ENCODE assay signal across 22 cellular contexts in genomic region chr2:63347361-63347760, GRCh38.
"Had no signal": no experiment of that assay in that cellular context is flagged by ENCODE, and none has a peak within 500 bp of the region (broad histone marks: within the 10 kb centered on the region; RNA-seq: fewer than 3 reads in every experiment).

No MANE protein-coding gene starts in this region.

- H3K27me3 ChIP-seq: dorsolateral prefrontal cortex, esophagus squamous epithelium, gastrocnemius medialis, heart right ventricle, left lung had no signal

- DNase-seq: dermis blood vessel endothelial cell; dorsolateral prefrontal cortex; effector CD4-positive, alpha-beta T cell; effector memory CD4-positive, alpha-beta T cell; erythroblast; esophagus squamous epithelium; foreskin fibroblast; foreskin melanocyte; gastrocnemius medialis; glutamatergic neuron; head of caudate nucleus; heart right ventricle; hippocampal formation; left cardiac atrium; left lung; left ventricle myocardium superior; lower lobe of right lung; mesenchymal stem cell; midbrain; naive thymus-derived CD4-positive, alpha-beta T cell had no signal

- H3K4me3 Mint-ChIP-seq: naive thymus-derived CD4-positive, alpha-beta T cell had no signal

- H3K27me3 Mint-ChIP-seq: naive thymus-derived CD4-positive, alpha-beta T cell had no signal

- H3K27ac Mint-ChIP-seq: naive thymus-derived CD4-positive, alpha-beta T cell had no signal

- H3K4me1 Mint-ChIP-seq: naive thymus-derived CD4-positive, alpha-beta T cell had no signal

- H3K27ac ChIP-seq: coronary artery, dorsolateral prefrontal cortex, epithelial cell of prostate, esophagus squamous epithelium, gastrocnemius medialis, heart right ventricle, left lung, lower lobe of right lung had no signal

- H3K4me3 ChIP-seq: coronary artery, dorsolateral prefrontal cortex, esophagus squamous epithelium, gastrocnemius medialis, heart right ventricle, left lung, lower lobe of right lung had no signal

- H3K4me1 ChIP-seq: esophagus squamous epithelium, left lung, lower lobe of right lung had no signal

- H3K36me3 ChIP-seq: esophagus squamous epithelium, left lung, lower lobe of right lung had no signal
